1 cellular context compared by ENCODE assay signal in the genomic region with DNA sequence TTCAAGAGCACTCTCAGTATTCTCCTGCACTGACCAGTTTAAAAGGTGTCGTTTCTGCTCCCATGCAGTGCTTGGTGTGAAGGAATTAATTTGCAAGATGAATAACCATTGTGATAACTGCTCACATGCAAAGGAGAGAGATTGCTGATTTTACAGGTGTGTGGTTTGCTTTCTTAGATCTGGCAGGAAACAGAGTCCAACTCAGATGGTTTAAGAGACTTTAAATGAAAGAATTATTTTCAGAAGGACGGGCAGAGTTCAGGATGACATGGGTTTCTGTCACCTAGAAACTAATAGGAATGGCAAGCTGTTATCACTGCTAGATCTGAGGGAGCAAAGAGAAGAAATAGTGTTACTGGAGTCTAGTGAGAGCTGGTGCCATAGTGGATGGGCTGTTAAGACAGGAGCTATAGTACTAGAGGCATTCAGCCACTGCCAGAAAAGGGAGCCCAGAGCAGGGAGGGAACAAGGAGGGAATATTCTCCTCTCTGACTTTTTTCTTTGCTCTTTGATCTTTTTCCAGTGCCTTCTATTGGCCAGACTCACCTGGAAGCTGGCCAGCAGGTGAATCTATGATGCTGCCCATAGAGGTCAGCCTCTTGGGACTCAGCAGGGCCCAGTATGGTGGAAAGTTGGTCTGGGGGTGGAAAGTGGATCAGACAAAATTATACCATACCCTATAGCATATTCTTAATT.
TF ChIP-seq lines count a peak whose summit lies in the region.

No MANE protein-coding gene starts in this region.

TF ChIP-seq in GM23338, 12 proteins besides CTCF, POLR2A, EP300 and RAD21 (continued from another document):
- no peak for TF ChIP-seq EZH2phosphoT487 (IDR thresholded peaks at IDR 0.05; ENCODE audit: unreplicated experiment)
- TF ChIP-seq JUNB (IDR thresholded peaks at IDR 0.05; ENCODE audit: unreplicated experiment), result no peak
- no peak for TF ChIP-seq EZH2 (IDR thresholded peaks at IDR 0.05; ENCODE audit: low read depth, unreplicated experiment)
- TF ChIP-seq NANOG (IDR thresholded peaks at IDR 0.05; ENCODE audit: borderline replicate concordance), result no peak
